In genomic region chr16:70289229-70290098, GRCh38 we compare ENCODE assay signal across 8 cellular contexts. TPM values are rescaled to one million over a fixed set of nuclear protein-coding genes. Genes with fewer than 3 reads are reported as not detected.
DNase-seq lines count a peak whose midpoint lies in the region; ATAC-seq and TF ChIP-seq lines count a peak whose summit lies in the region.

Gene AARS1, minus strand, starts transcription at chr16:70289506. Its CDS starts 6,743 bp downstream, at chr16:70282763.

- H3K9me3 ChIP-seq in Panc1 (ENCODE audit: control insufficient read depth, insufficient read depth, low read depth, low read length) (no peaks in the 10 kb centered on the region), muscle layer of duodenum (ENCODE audit: control insufficient read depth in 1 of 2, low read length in 2 of 2) (no peaks in the 10 kb centered on the region)

- H3K4me3 ChIP-seq in Panc1 (ENCODE audit: low read depth in 2 of 2, low read length in 2 of 2) (peak within 1 kb of the TSS; percentile 79 to 94), muscle layer of duodenum (ENCODE audit: low read depth in 1 of 2, low read length in 2 of 2) (peak within 1 kb of the TSS; percentile 81 to 82)

- peaks cover 3% of the 10 kb centered on the region; the same call in 1 of the 2 replicates for H3K4me1 ChIP-seq in Panc1 (ENCODE audit: control insufficient read depth, insufficient read depth, low read length)
- H3K4me1 ChIP-seq in muscle layer of duodenum (ENCODE audit: control insufficient read depth in 1 of 2, insufficient read depth in 2 of 2, low read length in 2 of 2), result no peaks in the 10 kb centered on the region

- ATAC-seq in GM21723 (IDR thresholded peaks at IDR 0.05; ENCODE audit: unreplicated experiment), result peak; percentile 96
- ATAC-seq in Panc1, result peak; percentile 99
- ATAC-seq in esophagus mucosa, result peak; percentile 99

- DNase-seq in DMS53 (lab: John Stamatoyannopoulos, UW), result peak; percentile 99
- DNase-seq in KG1 (lab: John Stamatoyannopoulos, UW), result peak; percentile 96
- peak; percentile 92 for DNase-seq in Panc1 (ENCODE audit: low read depth, low spot score)
- peak; percentile 96 for DNase-seq in activated T-cell treated with anti-CD3 and anti-CD28 coated beads, Interleukin-2, amount 50 U/mL, for 48 hours
- DNase-seq in stimulated activated CD8-positive, alpha-beta memory T cell treated with anti-CD3 and anti-CD28 coated beads, Interleukin-7, amount 100 ng/mL, for 4 hours (ENCODE audit: low read depth in 2 of 2), result peak; percentile 93 to 95

- intact Hi-C loops in Panc1 (cut with micrococcal nuclease; ENCODE audit: unreplicated experiment), result no loop called here

- CTCF ChIA-PET in Panc1 (lab: Charles Lee), result no interaction called here

- H3K27me3 ChIP-seq in Panc1 (ENCODE audit: control insufficient read depth, insufficient read depth, low read length) (no peaks in the 10 kb centered on the region), muscle layer of duodenum (ENCODE audit: low read depth, low read length) (no peaks in the 10 kb centered on the region)

- POLR2A ChIA-PET in Panc1 (lab: Charles Lee), result interaction anchor here (0.6 to 0.7 kb wide), 3 partner anchors 41 to 165 kb away, joined by 3 to 7 read pairs (median 4); partner anchors contain the start of gene FCSK

- H3K27ac ChIP-seq in Panc1 (ENCODE audit: low read length) (peak within 1 kb of the TSS; percentile 98), muscle layer of duodenum (ENCODE audit: low read length) (peak within 1 kb of the TSS; percentile 95)

- in situ Hi-C loops in Panc1 (cut with HindIII; ENCODE audit: low pct_unique_long_range_greater_than_20kb, low sequenced_read_pairs), result no loop called here

- H3K36me3 ChIP-seq in Panc1 (ENCODE audit: control insufficient read depth, insufficient read depth, low read length), result no peaks in the 10 kb centered on the region; the same call in 1 of the 2 replicates
- H3K36me3 ChIP-seq in muscle layer of duodenum (ENCODE audit: control insufficient read depth in 1 of 2, insufficient read depth in 2 of 2, low read length in 2 of 2), result peaks cover 3 to 6% of the 10 kb centered on the region in 2 donors

- no peak for TF ChIP-seq CTCF in Panc1 (IDR thresholded peaks at IDR 0.05)

- no TSS peak for BruUV-seq in Panc1 (replicated peaks; lab: Mats Ljungman, UMichigan)

RNA-seq across cellular contexts. Expression of gene AARS1, which starts in this region (rescaled TPM):
- 115 TPM for total RNA-seq in Panc1 (2021; ENCODE audit: unreplicated experiment)
- 177 TPM for polyA plus RNA-seq in Panc1 (2012; ENCODE audit: insufficient read length)
- total RNA-seq in esophagus mucosa, result 53.4 TPM

Comparison
In these comparisons a context has a peak if more than half of its experiments do, and no peak if none do; other contexts are left out.
1. Peak in every context shown above with its lines: DNase-seq, ATAC-seq, H3K4me3 ChIP-seq and H3K27ac ChIP-seq.